Comparison of ENCODE assay signal across 8 cellular contexts in the genomic region with DNA sequence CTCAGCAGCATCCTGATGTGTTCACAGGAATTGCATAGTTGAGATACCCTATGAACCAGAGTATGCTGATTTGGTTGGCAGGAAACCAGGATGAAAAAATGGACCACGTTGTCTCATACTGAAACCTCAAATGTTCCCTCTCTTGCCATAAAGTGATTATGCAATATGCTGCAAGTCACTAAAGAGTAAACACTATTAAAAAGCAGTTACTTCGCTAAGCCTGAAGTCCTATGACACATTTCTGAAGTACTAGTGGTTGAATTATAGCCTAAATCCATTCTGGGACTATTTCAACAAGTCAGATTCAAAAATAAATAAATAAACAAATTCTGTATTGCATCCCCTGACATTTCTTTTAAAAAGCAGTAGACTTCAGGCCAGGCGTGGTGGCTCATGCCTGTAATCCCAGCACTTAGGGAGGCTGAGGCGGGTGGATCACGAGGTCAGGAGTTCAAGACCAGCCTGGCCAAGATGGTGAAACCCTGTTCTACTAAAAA.
A peak's percentile ranks its signal among the peaks of the same experiment; 100 is the strongest.
DNase-seq lines count a peak whose midpoint lies in the region; ATAC-seq and TF ChIP-seq lines count a peak whose summit lies in the region.

No MANE protein-coding gene starts in this region.

- peaks cover 11% of the 10 kb centered on the region for H3K4me1 Mint-ChIP-seq in activated naive CD8-positive, alpha-beta T cell treated with anti-CD3 and anti-CD28 coated beads, Interleukin-2, amount 50 U/mL, for 24 hours
- H3K4me1 Mint-ChIP-seq in endodermal cell, result no peaks in the 10 kb centered on the region

- H3K27me3 Mint-ChIP-seq in activated naive CD8-positive, alpha-beta T cell treated with anti-CD3 and anti-CD28 coated beads, Interleukin-2, amount 50 U/mL, for 24 hours, result no peaks in the 10 kb centered on the region
- H3K27me3 Mint-ChIP-seq in endodermal cell (ENCODE audit: insufficient read depth), result no peaks in the 10 kb centered on the region

- no peak for TF ChIP-seq POLR2A in right lobe of liver (IDR thresholded peaks at IDR 0.05)

- 41% methylated on average over 5 of the region's 5 CpGs for WGBS in right lobe of liver (ENCODE audit: insufficient coverage, low coverage, low lambda C conversion rate, missing lambda C conversion rate)
- WGBS in endodermal cell (ENCODE audit: insufficient coverage in 1 of 2, insufficient read length in 1 of 2), 2 experiments, result 91 to 93% methylated on average over 3 to 5 of the region's 5 CpGs

- peak overlapping the region; percentile 19 to 33 (median 27) for H3K27ac ChIP-seq in right lobe of liver
- peak overlapping the region in 25 of 59 donors; percentile 2 to 68 (median 37) for H3K27ac ChIP-seq in dorsolateral prefrontal cortex
- H3K27ac ChIP-seq in endodermal cell (ENCODE audit: low read depth, low read length), result no peak overlapping the region

- H3K27ac Mint-ChIP-seq in activated naive CD8-positive, alpha-beta T cell treated with anti-CD3 and anti-CD28 coated beads, Interleukin-2, amount 50 U/mL, for 24 hours, result no peak overlapping the region
- no peak overlapping the region for H3K27ac Mint-ChIP-seq in endodermal cell

- peak; percentile 83 for DNase-seq in BJ (ENCODE audit: low read depth)
- no peak for DNase-seq in activated naive CD8-positive, alpha-beta T cell treated with anti-CD3 and anti-CD28 coated beads, Interleukin-2, amount 50 U/mL, for 24 hours
- peak in 1 of 3 donors; percentile 58 for DNase-seq in right lobe of liver
- DNase-seq in dorsolateral prefrontal cortex, result no peak
- DNase-seq in endodermal cell, result no peak
- no peak for DNase-seq in superior temporal gyrus (ENCODE audit: extremely low spot score)

- intact Hi-C loops in right lobe of liver (cut with DNase I) (no loop called here), dorsolateral prefrontal cortex (cut with DNase I) (no loop called here)

- no peaks in the 10 kb centered on the region for H3K9me3 ChIP-seq in right lobe of liver
- no peaks in the 10 kb centered on the region for H3K9me3 ChIP-seq in endodermal cell (ENCODE audit: control insufficient read depth, low read length)

- H3K9me3 Mint-ChIP-seq in activated naive CD8-positive, alpha-beta T cell treated with anti-CD3 and anti-CD28 coated beads, Interleukin-2, amount 50 U/mL, for 24 hours, result no peaks in the 10 kb centered on the region
- no peaks in the 10 kb centered on the region for H3K9me3 Mint-ChIP-seq in endodermal cell

- no peaks in the 10 kb centered on the region for H3K27me3 ChIP-seq in BJ (ENCODE audit: control insufficient read depth, insufficient read depth, low read length)
- no peaks in the 10 kb centered on the region for H3K27me3 ChIP-seq in right lobe of liver
- H3K27me3 ChIP-seq in dorsolateral prefrontal cortex, result no peaks in the 10 kb centered on the region
- no peaks in the 10 kb centered on the region for H3K27me3 ChIP-seq in endodermal cell (ENCODE audit: control insufficient read depth, insufficient read depth, low read length, poor library complexity, severe bottlenecking)

- peak; percentile 82 for ATAC-seq in GM19438 (IDR thresholded peaks at IDR 0.05; ENCODE audit: low read depth, unreplicated experiment)
- peak; percentile 82 for ATAC-seq in HG03439 (IDR thresholded peaks at IDR 0.05; ENCODE audit: unreplicated experiment)
- peak; percentile 77 for ATAC-seq in activated naive CD8-positive, alpha-beta T cell treated with anti-CD3 and anti-CD28 coated beads, Interleukin-2, amount 50 U/mL, for 24 hours
- peak; percentile 82 to 89 (median 84) for ATAC-seq in right lobe of liver

- CTCF ChIA-PET in BJ (lab: Yijun Ruan, JAX), result no interaction called here

- POLR2A ChIA-PET in BJ (lab: Charles Lee), result no interaction called here

- H3K9ac ChIP-seq in endodermal cell (ENCODE audit: extremely low read depth, low read length, poor library complexity, severe bottlenecking), result no peak overlapping the region

- H3K4me1 ChIP-seq in right lobe of liver (peaks cover 0 to 31% (median 8%) of the 10 kb centered on the region in 4 donors), endodermal cell (ENCODE audit: control insufficient read depth, insufficient read depth, low read length) (no peaks in the 10 kb centered on the region)

- no peak for TF ChIP-seq CTCF in BJ (IDR thresholded peaks at IDR 0.05; ENCODE audit: insufficient read depth, low read depth, low read length)
- TF ChIP-seq CTCF in right lobe of liver (IDR thresholded peaks at IDR 0.05), result no peak
- no peak for TF ChIP-seq CTCF in dorsolateral prefrontal cortex (IDR thresholded peaks at IDR 0.05 in 54 of 56, conservative IDR thresholded peaks at IDR 0.05 in 2 of 56; ENCODE audit: low read depth in 1 of 56, partially characterized antibody in 56 of 56)
- no peak for TF ChIP-seq CTCF in endodermal cell (conservative IDR thresholded peaks at IDR 0.05)

- H3K36me3 ChIP-seq in BJ (ENCODE audit: control insufficient read depth, insufficient read depth, low read length), result no peaks in the 10 kb centered on the region
- no peaks in the 10 kb centered on the region for H3K36me3 ChIP-seq in right lobe of liver
- no peaks in the 10 kb centered on the region for H3K36me3 ChIP-seq in endodermal cell (ENCODE audit: control insufficient read depth, insufficient read depth, low read length)

- H3K4me3 ChIP-seq in BJ (ENCODE audit: low read depth, low read length) (no peak overlapping the region), right lobe of liver (no peak overlapping the region), dorsolateral prefrontal cortex (no peak overlapping the region), endodermal cell (ENCODE audit: low read length) (no peak overlapping the region)

- H3K4me3 Mint-ChIP-seq in activated naive CD8-positive, alpha-beta T cell treated with anti-CD3 and anti-CD28 coated beads, Interleukin-2, amount 50 U/mL, for 24 hours, result no peak overlapping the region
- no peak overlapping the region for H3K4me3 Mint-ChIP-seq in endodermal cell

- no peaks in the 10 kb centered on the region for H3K36me3 Mint-ChIP-seq in activated naive CD8-positive, alpha-beta T cell treated with anti-CD3 and anti-CD28 coated beads, Interleukin-2, amount 50 U/mL, for 24 hours (ENCODE audit: low read depth)
- no peaks in the 10 kb centered on the region for H3K36me3 Mint-ChIP-seq in endodermal cell (ENCODE audit: low read depth)
